ENCODE assay signal across 8 cellular contexts in genomic region chr12:6700646-6701051, GRCh38. TPM values are rescaled to one million over a fixed set of nuclear protein-coding genes. Genes with fewer than 3 reads are reported as not detected.
DNase-seq lines count a peak whose midpoint lies in the region; ATAC-seq and TF ChIP-seq lines count a peak whose summit lies in the region.

Gene PIANP (minus strand): TSS chr12:6700815. CDS start chr12:6698061, 2,754 bp downstream.

- peaks cover 8% of the 10 kb centered on the region for H3K4me1 ChIP-seq in mucosa of descending colon (ENCODE audit: low read depth)

- H3K27me3 Mint-ChIP-seq in activated CD4-positive, alpha-beta memory T cell treated with anti-CD3 and anti-CD28 coated beads, Interleukin-2, amount 10 ng/mL, durations not matched to agents 7 days and 5 days = peaks cover 64% of the 10 kb centered on the region

- H3K9me3 Mint-ChIP-seq in activated CD4-positive, alpha-beta memory T cell treated with anti-CD3 and anti-CD28 coated beads, Interleukin-2, amount 10 ng/mL, durations not matched to agents 7 days and 5 days = no peaks in the 10 kb centered on the region

- peak within 1 kb of the TSS; percentile 22 for H3K4me3 ChIP-seq in mucosa of descending colon

- intact Hi-C loops in mucosa of descending colon (cut with DNase I, micrococcal nuclease) = no loop called here

- no peak within 1 kb of the TSS for H3K27ac Mint-ChIP-seq in activated CD4-positive, alpha-beta memory T cell treated with anti-CD3 and anti-CD28 coated beads, Interleukin-2, amount 10 ng/mL, durations not matched to agents 7 days and 5 days

- no peaks in the 10 kb centered on the region for H3K9me3 ChIP-seq in mucosa of descending colon

- TF ChIP-seq CTCF in mucosa of descending colon (IDR thresholded peaks at IDR 0.05) = no peak

- DNase-seq in NCI-H82 (lab: John Stamatoyannopoulos, UW) (peak; percentile 65), NCI-H82 treated with DMSO at 0.1 percent for 48 hours (lab: John Stamatoyannopoulos, UW; ENCODE audit: unreplicated experiment) (no peak), mucosa of descending colon (peak in 2 of 3 donors; percentile 32 to 57), superior temporal gyrus (ENCODE audit: extremely low spot score) (peak; percentile 43), foreskin melanocyte (no peak)
- DNase-seq in activated CD4-positive, alpha-beta memory T cell treated with anti-CD3 and anti-CD28 coated beads, Interleukin-2, amount 10 ng/mL, durations not matched to agents 7 days and 5 days = peak; percentile 51
- DNase-seq in effector CD4-positive, alpha-beta T cell = peak; percentile 31

- H3K4me1 Mint-ChIP-seq in activated CD4-positive, alpha-beta memory T cell treated with anti-CD3 and anti-CD28 coated beads, Interleukin-2, amount 10 ng/mL, durations not matched to agents 7 days and 5 days = peaks cover 22% of the 10 kb centered on the region

- peak; percentile 75 for ATAC-seq in mucosa of descending colon
- ATAC-seq in HG03439 (IDR thresholded peaks at IDR 0.05; ENCODE audit: unreplicated experiment) = no peak

- CTCF ChIA-PET in activated CD4-positive, alpha-beta memory T cell treated with anti-CD3 and anti-CD28 coated beads, Interleukin-2, amount 10 ng/mL, durations not matched to agents 7 days and 5 days (lab: Charles Lee) = no interaction called here

- H3K36me3 ChIP-seq in mucosa of descending colon (ENCODE audit: low read depth) = no peaks in the 10 kb centered on the region

- POLR2A ChIA-PET in activated CD4-positive, alpha-beta memory T cell treated with anti-CD3 and anti-CD28 coated beads, Interleukin-2, amount 10 ng/mL, durations not matched to agents 7 days and 5 days (lab: Charles Lee) = interaction anchor here (3.1 kb wide), 1 partner anchor 11 kb away, joined by 22 read pairs; the partner anchor contains the start of gene ZNF384

- H3K36me3 Mint-ChIP-seq in activated CD4-positive, alpha-beta memory T cell treated with anti-CD3 and anti-CD28 coated beads, Interleukin-2, amount 10 ng/mL, durations not matched to agents 7 days and 5 days (ENCODE audit: low read depth) = no peaks in the 10 kb centered on the region

- H3K4me3 Mint-ChIP-seq in activated CD4-positive, alpha-beta memory T cell treated with anti-CD3 and anti-CD28 coated beads, Interleukin-2, amount 10 ng/mL, durations not matched to agents 7 days and 5 days = peak within 1 kb of the TSS; percentile 46

RNA-seq across cellular contexts. Expression of gene PIANP, which starts in this region (rescaled TPM):
- total RNA-seq in activated CD4-positive, alpha-beta memory T cell treated with anti-CD3 and anti-CD28 coated beads, Interleukin-2, amount 10 ng/mL, durations not matched to agents 7 days and 5 days = not detected
- 1 to 10 TPM in 1 of 3 donors, under 1 TPM in 1, not detected in 1; 0.53 to 2.9 TPM for total RNA-seq in mucosa of descending colon

Comparison
In these comparisons a context has a peak if more than half of its experiments do, and no peak if none do; other contexts are left out.
1. DNase-seq: peak in NCI-H82 (single experiment), effector CD4-positive, alpha-beta T cell (single experiment), mucosa of descending colon (2 of 3) and superior temporal gyrus (single experiment); none in NCI-H82 treated with DMSO at 0.1 percent for 48 hours (single experiment) and foreskin melanocyte (single experiment).
2. Peak in DNase-seq in activated CD4-positive, alpha-beta memory T cell treated with anti-CD3 and anti-CD28 coated beads, Interleukin-2, amount 10 ng/mL, durations not matched to agents 7 days and 5 days; RNA of the gene not detected or under 1 TPM.